In genomic region chr4:111630705-111631104, GRCh38 we compare ENCODE assay signal across 8 cellular contexts.
DNase-seq lines count a peak whose midpoint lies in the region; ATAC-seq lines count a peak whose summit lies in the region.

No MANE protein-coding gene starts in this region.

- H3K36me3 ChIP-seq in mesenchymal stem cell (ENCODE audit: control insufficient read depth in 1 of 2, insufficient read depth in 2 of 2, low read depth in 1 of 2, low read length in 2 of 2): no peaks in the 10 kb centered on the region

- H3K27me3 ChIP-seq in mesenchymal stem cell (ENCODE audit: control insufficient read depth in 1 of 2, insufficient read depth in 1 of 2, low read length in 2 of 2): no peaks in the 10 kb centered on the region

- no peak overlapping the region for H3K14ac ChIP-seq in mesenchymal stem cell (ENCODE audit: low read length in 2 of 2)

- H2BK5ac ChIP-seq in mesenchymal stem cell (ENCODE audit: low read depth, low read length, poor library complexity, severe bottlenecking): no peak overlapping the region

- H3K9ac ChIP-seq in mesenchymal stem cell (ENCODE audit: low read length): no peak overlapping the region

- no peak overlapping the region for H3K4me2 ChIP-seq in mesenchymal stem cell (ENCODE audit: low read length, poor library complexity, severe bottlenecking)

- no peak overlapping the region for H4K8ac ChIP-seq in mesenchymal stem cell (ENCODE audit: low read length)

- peak; percentile 52 for DNase-seq in EH (ENCODE audit: low read depth)
- DNase-seq in NCI-H1694 (lab: John Stamatoyannopoulos, UW): peak; percentile 29
- DNase-seq in amniotic stem cell (lab: John Stamatoyannopoulos, UW): peak; percentile 15
- DNase-seq in mesenchymal stem cell: peak; percentile 53
- DNase-seq in activated T-cell treated with anti-CD3 and anti-CD28 coated beads for 4 hours: no peak
- DNase-seq in activated naive CD4-positive, alpha-beta T cell treated with Interleukin-2 at 50 U/mL for 16 hours: no peak
- DNase-seq in DMS79 treated with DMSO at 0.1 percent for 48 hours (lab: John Stamatoyannopoulos, UW): no peak

- H3K23ac ChIP-seq in mesenchymal stem cell (ENCODE audit: low read length in 2 of 2): no peak overlapping the region

- WGBS in mesenchymal stem cell: 31% methylated on average over 1 of the region's 2 CpGs

- H2BK12ac ChIP-seq in mesenchymal stem cell (ENCODE audit: low read length in 2 of 2): no peak overlapping the region

- no peaks in the 10 kb centered on the region for H3K79me1 ChIP-seq in mesenchymal stem cell (replicated peaks; ENCODE audit: low read length, poor library complexity, severe bottlenecking)

- no peak overlapping the region for H4K91ac ChIP-seq in mesenchymal stem cell (ENCODE audit: low read length)

- no peak overlapping the region for H3K27ac ChIP-seq in mesenchymal stem cell (ENCODE audit: low read length, poor library complexity, severe bottlenecking)

- H2AK5ac ChIP-seq in mesenchymal stem cell (ENCODE audit: low read length, severe bottlenecking): no peak overlapping the region

- no peak for ATAC-seq in GM18511 (IDR thresholded peaks at IDR 0.05; ENCODE audit: unreplicated experiment)

- no peaks in the 10 kb centered on the region for H3K9me3 ChIP-seq in mesenchymal stem cell (ENCODE audit: control insufficient read depth, low read length)

- H3K4me3 ChIP-seq in mesenchymal stem cell (ENCODE audit: insufficient read depth in 1 of 2, low read depth in 1 of 2, low read length in 2 of 2): no peak overlapping the region

- H2AFZ ChIP-seq in mesenchymal stem cell (ENCODE audit: low read depth, low read length): no peak overlapping the region

- H3K18ac ChIP-seq in mesenchymal stem cell (ENCODE audit: low read depth in 1 of 2, low read length in 2 of 2): no peak overlapping the region

- H2BK120ac ChIP-seq in mesenchymal stem cell (ENCODE audit: low read depth, low read length): no peak overlapping the region

- no peak overlapping the region for H3K4ac ChIP-seq in mesenchymal stem cell (ENCODE audit: low read depth in 1 of 2, low read length in 2 of 2)

- peaks cover 5% of the 10 kb centered on the region for H3K4me1 ChIP-seq in mesenchymal stem cell (ENCODE audit: control insufficient read depth, insufficient read depth, low read depth, low read length)

- no peak overlapping the region for H2BK15ac ChIP-seq in mesenchymal stem cell (ENCODE audit: low read depth, poor library complexity, severe bottlenecking)

Comparison
In these comparisons a context has a peak if more than half of its experiments do, and no peak if none do; other contexts are left out.
1. DNase-seq: peak in EH (single experiment), NCI-H1694 (single experiment), amniotic stem cell (single experiment) and mesenchymal stem cell (single experiment); none in activated T-cell treated with anti-CD3 and anti-CD28 coated beads for 4 hours (single experiment), activated naive CD4-positive, alpha-beta T cell treated with Interleukin-2 at 50 U/mL for 16 hours (single experiment) and DMS79 treated with DMSO at 0.1 percent for 48 hours (single experiment).